17 cellular contexts compared by ENCODE assay signal in the genomic region with DNA sequence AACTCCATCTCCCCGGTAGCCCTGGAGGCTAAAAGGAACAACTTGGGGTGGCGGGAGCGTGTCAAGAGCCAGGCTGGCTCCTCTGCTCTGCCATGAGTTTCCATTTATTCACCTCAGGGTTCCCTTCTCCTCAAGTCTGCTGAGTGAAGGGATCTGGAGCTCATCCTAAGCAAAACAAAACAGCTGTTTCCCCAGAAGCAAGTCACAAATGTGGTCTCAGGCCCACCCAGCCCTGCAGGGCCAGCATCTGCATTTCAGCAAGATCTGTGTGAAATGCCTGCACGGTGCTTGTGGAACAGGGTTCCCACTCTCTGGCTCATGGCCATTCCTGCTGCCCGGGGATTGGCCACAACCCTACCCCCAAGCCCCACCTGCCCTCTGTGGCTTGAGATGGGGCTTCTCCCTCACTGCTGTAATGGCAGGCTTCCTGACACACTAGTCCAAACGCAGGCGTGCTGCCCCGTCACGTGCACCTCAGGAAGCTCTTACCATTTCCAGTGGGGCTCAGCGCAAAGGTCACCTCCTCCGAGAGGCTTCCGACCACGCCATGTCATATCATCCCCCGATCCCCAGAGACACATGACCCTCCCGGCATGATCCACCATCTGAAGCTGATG. TPM values are rescaled to one million over a fixed set of nuclear protein-coding genes. Genes with fewer than 3 reads are reported as not detected.
"Had no signal": no experiment of that assay in that cellular context is flagged by ENCODE, and none has a peak within 500 bp of the region (broad histone marks: within the 10 kb centered on the region; RNA-seq: fewer than 3 reads in every experiment).

No MANE protein-coding gene starts in this region.

- DNase-seq: activated CD4-positive, alpha-beta memory T cell treated with anti-CD3 and anti-CD28 coated beads for 36 hours; activated CD4-positive, alpha-beta T cell treated with anti-CD3 and anti-CD28 coated beads, Interleukin-2, amount 10 ng/mL, durations not matched to agents 7 days and 5 days; activated CD4-positive, CD25-positive, alpha-beta regulatory T cell; activated CD8-positive, alpha-beta memory T cell treated with anti-CD3 and anti-CD28 coated beads for 24 hours; activated effector memory CD4-positive, alpha-beta T cell treated with anti-CD3 and anti-CD28 coated beads, Interleukin-2, amount 50 U/mL, for 16 hours; activated naive CD4-positive, alpha-beta T cell treated with Interleukin-2 at 50 U/mL for 16 hours; activated T-cell treated with anti-CD3 and anti-CD28 coated beads, Interleukin-2, amount 50 U/mL, for 4 hours; brain microvascular endothelial cell; KG1; NCI-H1048; NCI-H510A treated with DMSO at 0.1 percent for 48 hours; SHP77 treated with DMSO at 0.1 percent for 48 hours; T-helper 2 cell had no signal

- H3K27ac ChIP-seq: brain microvascular endothelial cell, VCaP had no signal

- H3K4me3 Mint-ChIP-seq: activated CD4-positive, alpha-beta memory T cell treated with anti-CD3 and anti-CD28 coated beads for 36 hours; activated CD4-positive, alpha-beta T cell treated with anti-CD3 and anti-CD28 coated beads, Interleukin-2, amount 10 ng/mL, durations not matched to agents 7 days and 5 days; activated naive CD8-positive, alpha-beta T cell; activated T-cell treated with anti-CD3 and anti-CD28 coated beads, Interleukin-2, amount 50 U/mL, for 4 hours; IgD-negative memory B cell had no signal

- H3K27ac Mint-ChIP-seq: activated CD4-positive, alpha-beta memory T cell treated with anti-CD3 and anti-CD28 coated beads for 36 hours; activated CD4-positive, alpha-beta T cell treated with anti-CD3 and anti-CD28 coated beads, Interleukin-2, amount 10 ng/mL, durations not matched to agents 7 days and 5 days; activated naive CD8-positive, alpha-beta T cell; IgD-negative memory B cell had no signal

- ATAC-seq: activated T-cell treated with anti-CD3 and anti-CD28 coated beads, Interleukin-2, amount 50 U/mL, for 4 hours had no signal

- H3K36me3 Mint-ChIP-seq: activated CD4-positive, alpha-beta memory T cell treated with anti-CD3 and anti-CD28 coated beads for 36 hours; activated naive CD8-positive, alpha-beta T cell had no signal

- H3K9me3 Mint-ChIP-seq: activated T-cell treated with anti-CD3 and anti-CD28 coated beads, Interleukin-2, amount 50 U/mL, for 4 hours had no signal

- H3K36me3 ChIP-seq: brain microvascular endothelial cell had no signal

- H3K4me1 Mint-ChIP-seq: activated CD4-positive, alpha-beta T cell treated with anti-CD3 and anti-CD28 coated beads, Interleukin-2, amount 10 ng/mL, durations not matched to agents 7 days and 5 days; IgD-negative memory B cell had no signal

RNA-seq across cellular contexts. Expression of a gene that starts 2.3 kb away (rescaled TPM):
- total RNA-seq: activated CD4-positive, alpha-beta memory T cell treated with anti-CD3 and anti-CD28 coated beads for 36 hours; activated CD4-positive, alpha-beta T cell treated with anti-CD3 and anti-CD28 coated beads, Interleukin-2, amount 10 ng/mL, durations not matched to agents 7 days and 5 days; activated T-cell treated with anti-CD3 and anti-CD28 coated beads, Interleukin-2, amount 50 U/mL, for 4 hours; LHCN-M2 had no signal
- polyA plus RNA-seq: IgD-negative memory B cell had no signal
